14 cellular contexts compared by ENCODE assay signal in the genomic region with DNA sequence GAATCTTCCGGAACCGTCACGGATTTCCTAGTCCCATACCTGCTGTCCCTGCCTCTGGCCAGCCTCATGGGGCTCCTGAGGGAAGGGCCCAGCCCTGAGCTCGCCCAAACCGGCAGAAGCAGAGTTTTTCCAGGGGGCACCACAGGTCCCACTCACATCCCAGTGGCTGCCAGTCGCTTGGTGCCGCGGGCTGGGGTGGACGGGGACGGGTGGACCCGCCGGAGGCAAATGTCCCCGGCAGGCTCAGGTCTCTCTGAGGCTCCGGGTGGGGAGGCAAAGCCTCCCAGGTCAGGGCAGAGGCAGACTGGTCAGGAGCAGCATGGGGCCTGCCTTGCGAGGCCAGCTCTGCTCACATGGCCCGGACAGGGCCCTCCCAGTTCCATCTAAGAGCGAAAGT.
"Had no signal": no experiment of that assay in that cellular context is flagged by ENCODE, and none has a peak within 500 bp of the region (broad histone marks: within the 10 kb centered on the region; RNA-seq: fewer than 3 reads in every experiment).

No MANE protein-coding gene starts in this region.

- H3K27me3 ChIP-seq: esophagus muscularis mucosa, ovary, thyroid gland had no signal

- DNase-seq: activated CD4-positive, alpha-beta T cell treated with anti-CD3 and anti-CD28 coated beads, Interleukin-2, amount 10 ng/mL, durations not matched to agents 7 days and 5 days; activated CD4-positive, CD25-positive, alpha-beta regulatory T cell; activated CD8-positive, alpha-beta memory T cell treated with anti-CD3 and anti-CD28 coated beads for 24 hours; activated T-cell treated with anti-CD3 and anti-CD28 coated beads for 4 hours; immature natural killer cell; left cardiac atrium; mammary epithelial cell; stimulated activated CD4-positive, alpha-beta T cell treated with anti-CD3 and anti-CD28 coated beads, Interleukin-4, amount 100 ng/mL, for 1 hour; T-helper 17 cell; thyroid gland had no signal

- H3K27ac Mint-ChIP-seq: activated CD4-positive, alpha-beta T cell treated with anti-CD3 and anti-CD28 coated beads, Interleukin-2, amount 10 ng/mL, durations not matched to agents 7 days and 5 days; activated naive CD8-positive, alpha-beta T cell; immature natural killer cell; nephron; T-helper 17 cell had no signal

- H3K27ac ChIP-seq: ovary, thyroid gland had no signal

- H3K4me1 Mint-ChIP-seq: activated CD4-positive, alpha-beta T cell treated with anti-CD3 and anti-CD28 coated beads, Interleukin-2, amount 10 ng/mL, durations not matched to agents 7 days and 5 days; immature natural killer cell; nephron; T-helper 17 cell had no signal

- H3K36me3 ChIP-seq: ovary, thyroid gland had no signal

- H3K9me3 Mint-ChIP-seq: activated CD4-positive, alpha-beta T cell treated with anti-CD3 and anti-CD28 coated beads, Interleukin-2, amount 10 ng/mL, durations not matched to agents 7 days and 5 days; immature natural killer cell; nephron had no signal

- H3K4me3 ChIP-seq: esophagus muscularis mucosa, ovary, thyroid gland had no signal

- H3K9me3 ChIP-seq: esophagus muscularis mucosa, ovary, thyroid gland had no signal

- H3K27me3 Mint-ChIP-seq: activated CD4-positive, alpha-beta T cell treated with anti-CD3 and anti-CD28 coated beads, Interleukin-2, amount 10 ng/mL, durations not matched to agents 7 days and 5 days; activated naive CD8-positive, alpha-beta T cell; T-helper 17 cell had no signal

- H3K36me3 Mint-ChIP-seq: immature natural killer cell had no signal

- H3K4me3 Mint-ChIP-seq: activated CD4-positive, alpha-beta T cell treated with anti-CD3 and anti-CD28 coated beads, Interleukin-2, amount 10 ng/mL, durations not matched to agents 7 days and 5 days; activated naive CD8-positive, alpha-beta T cell; immature natural killer cell; nephron; T-helper 17 cell had no signal

- ATAC-seq: left cardiac atrium, T-helper 17 cell had no signal

- H3K4me1 ChIP-seq: thyroid gland had no signal
